ENCODE assay signal across 17 cellular contexts in genomic region chr10:121524138-121524817, GRCh38.
DNase-seq lines count a peak whose midpoint lies in the region; ATAC-seq and TF ChIP-seq lines count a peak whose summit lies in the region.
"Had no signal": no experiment of that assay in that cellular context is flagged by ENCODE, and none has a peak within 500 bp of the region (broad histone marks: within the 10 kb centered on the region; RNA-seq: fewer than 3 reads in every experiment).

No MANE protein-coding gene starts in this region.

- TF ChIP-seq CTCF in breast epithelium (IDR thresholded peaks at IDR 0.05), result no peak
- TF ChIP-seq CTCF in mammary epithelial cell (conservative IDR thresholded peaks at IDR 0.05 in 1 of 2, IDR thresholded peaks at IDR 0.05 in 1 of 2; ENCODE audit: extremely low read depth in 1 of 2, insufficient read depth in 1 of 2, low read depth in 1 of 2, low read length in 2 of 2), result no peak
- no peak for TF ChIP-seq CTCF in gastroesophageal sphincter (IDR thresholded peaks at IDR 0.05)
- no peak for TF ChIP-seq CTCF in prostate gland (IDR thresholded peaks at IDR 0.05)

- no peaks in the 10 kb centered on the region for H3K27me3 ChIP-seq in breast epithelium
- no peaks in the 10 kb centered on the region for H3K27me3 ChIP-seq in mammary epithelial cell (ENCODE audit: insufficient read depth, low read length)
- H3K27me3 ChIP-seq in gastroesophageal sphincter, result no peaks in the 10 kb centered on the region
- H3K27me3 ChIP-seq in prostate gland (replicated peaks; ENCODE audit: insufficient read depth), result no peaks in the 10 kb centered on the region
- H3K27me3 ChIP-seq in effector memory CD4-positive, alpha-beta T cell (replicated peaks; ENCODE audit: control insufficient read depth, insufficient read depth, low read length, poor library complexity, severe bottlenecking), result no peaks in the 10 kb centered on the region

- WGBS in mammary epithelial cell (ENCODE audit: low coverage, missing lambda C conversion rate), result 50% methylated on average over 9 of the region's 17 CpGs
- 18 to 44% methylated on average over 6 to 8 of the region's 17 CpGs for WGBS in gastroesophageal sphincter (ENCODE audit: low coverage in 1 of 2), 2 donors
- whole genome bisulfite sequencing in prostate gland, result 31% methylated on average over 17 of the region's 17 CpGs

- H3K27ac ChIP-seq in breast epithelium, result peak overlapping the region; percentile 77 to 80
- H3K27ac ChIP-seq in mammary epithelial cell (ENCODE audit: insufficient read depth, low read depth, low read length), result no peak overlapping the region
- H3K27ac ChIP-seq in gastroesophageal sphincter, result peak overlapping the region; percentile 25 to 82 (median 78)
- H3K27ac ChIP-seq in prostate gland, result peak overlapping the region; percentile 15 to 44
- no peak overlapping the region for H3K27ac ChIP-seq in effector memory CD4-positive, alpha-beta T cell (ENCODE audit: insufficient read depth, low read length, poor library complexity, severe bottlenecking)

- TF ChIP-seq EP300 in gastroesophageal sphincter (IDR thresholded peaks at IDR 0.05), result no peak

- CTCF ChIA-PET in mammary epithelial cell (lab: Charles Lee; ENCODE audit: low non-redundant PET), result no interaction called here

- no peak overlapping the region for H2AFZ ChIP-seq in mammary epithelial cell (ENCODE audit: low read depth, low read length)

- in situ Hi-C loops in mammary epithelial cell (cut with MboI; ENCODE audit: low sequenced_read_pairs in 2 of 2), result no loop called here

- no peaks in the 10 kb centered on the region for H3K4me1 Mint-ChIP-seq in stimulated activated effector memory CD8-positive, alpha-beta T cell treated with anti-CD3 and anti-CD28 coated beads, Interleukin-12 subunit alpha, Interleukin-12 subunit beta, amount 100 ng/mL, for 72 hours
- H3K4me1 Mint-ChIP-seq: stimulated activated naive CD8-positive, alpha-beta T cell treated with anti-CD3 and anti-CD28 coated beads, Interleukin-15, amount 100 ng/mL, for 72 hours had no signal

- H3K4me1 ChIP-seq in breast epithelium (peaks cover 0 to 13% of the 10 kb centered on the region in 2 donors), mammary epithelial cell (ENCODE audit: insufficient read depth, low read length) (peaks cover 20% of the 10 kb centered on the region), gastroesophageal sphincter (peaks cover 4 to 41% (median 12%) of the 10 kb centered on the region in 3 donors), prostate gland (replicated peaks) (peaks cover 9% of the 10 kb centered on the region)
- no peaks in the 10 kb centered on the region for H3K4me1 ChIP-seq in effector memory CD4-positive, alpha-beta T cell (ENCODE audit: control insufficient read depth, insufficient read depth, low read length, poor library complexity, severe bottlenecking)

- intact Hi-C loops in breast epithelium (cut with DNase I; ENCODE audit: low total_unique reads) (no loop called here), mammary epithelial cell (cut with micrococcal nuclease) (no loop called here), prostate gland (cut with DNase I) (no loop called here)

- no peaks in the 10 kb centered on the region for H3K9me3 ChIP-seq in breast epithelium
- H3K9me3 ChIP-seq in mammary epithelial cell (replicated peaks; ENCODE audit: insufficient read depth, low read length), result no peaks in the 10 kb centered on the region
- H3K9me3 ChIP-seq in gastroesophageal sphincter, result no peaks in the 10 kb centered on the region
- H3K9me3 ChIP-seq in prostate gland, result no peaks in the 10 kb centered on the region
- no peaks in the 10 kb centered on the region for H3K9me3 ChIP-seq in effector memory CD4-positive, alpha-beta T cell (ENCODE audit: control insufficient read depth, low read length)

- H3K36me3 ChIP-seq in breast epithelium (no peaks in the 10 kb centered on the region), mammary epithelial cell (ENCODE audit: insufficient read depth, low read length) (no peaks in the 10 kb centered on the region), gastroesophageal sphincter (no peaks in the 10 kb centered on the region), prostate gland (no peaks in the 10 kb centered on the region)
- no peaks in the 10 kb centered on the region for H3K36me3 ChIP-seq in effector memory CD4-positive, alpha-beta T cell (ENCODE audit: control insufficient read depth, insufficient read depth, low read length)

- H3K4me2 ChIP-seq in mammary epithelial cell (ENCODE audit: insufficient read depth, low read depth, low read length), result no peak overlapping the region

- H3K36me3 Mint-ChIP-seq in stimulated activated effector memory CD8-positive, alpha-beta T cell treated with anti-CD3 and anti-CD28 coated beads, Interleukin-12 subunit alpha, Interleukin-12 subunit beta, amount 100 ng/mL, for 72 hours, result no peaks in the 10 kb centered on the region

- peak overlapping the region in 2 of 3 donors; percentile 12 to 19 for H3K4me3 ChIP-seq in breast epithelium
- no peak overlapping the region for H3K4me3 ChIP-seq in mammary epithelial cell (replicated peaks in 1 of 3; ENCODE audit: insufficient read depth in 1 of 3, low read depth in 2 of 3, low read length in 3 of 3)
- peak overlapping the region in 1 of 2 donors; percentile 7 for H3K4me3 ChIP-seq in gastroesophageal sphincter
- H3K4me3 ChIP-seq in prostate gland, result no peak overlapping the region
- H3K4me3 ChIP-seq in effector memory CD4-positive, alpha-beta T cell (ENCODE audit: insufficient read depth, low read depth, low read length, poor library complexity, severe bottlenecking), result no peak overlapping the region

- ATAC-seq in gastroesophageal sphincter, result no peak
- ATAC-seq in stimulated activated effector memory CD8-positive, alpha-beta T cell treated with anti-CD3 and anti-CD28 coated beads, Interleukin-12 subunit alpha, Interleukin-12 subunit beta, amount 100 ng/mL, for 72 hours, result no peak
- ATAC-seq: Right ventricle myocardium inferior; stimulated activated naive CD8-positive, alpha-beta T cell treated with anti-CD3 and anti-CD28 coated beads, Interleukin-15, amount 100 ng/mL, for 72 hours had no signal

- BruUV-seq in mammary epithelial cell (replicated peaks; lab: Mats Ljungman, UMichigan), result no TSS peak

- no peak overlapping the region for H3K4me3 Mint-ChIP-seq in stimulated activated effector memory CD8-positive, alpha-beta T cell treated with anti-CD3 and anti-CD28 coated beads, Interleukin-12 subunit alpha, Interleukin-12 subunit beta, amount 100 ng/mL, for 72 hours
- H3K4me3 Mint-ChIP-seq: CD4-positive, alpha-beta T cell; stimulated activated naive CD8-positive, alpha-beta T cell treated with anti-CD3 and anti-CD28 coated beads, Interleukin-15, amount 100 ng/mL, for 72 hours had no signal

- H4K20me1 ChIP-seq in mammary epithelial cell (ENCODE audit: insufficient read depth, low read length), result no peaks in the 10 kb centered on the region

- peaks cover 3% of the 10 kb centered on the region for H3K9me3 Mint-ChIP-seq in stimulated activated effector memory CD8-positive, alpha-beta T cell treated with anti-CD3 and anti-CD28 coated beads, Interleukin-12 subunit alpha, Interleukin-12 subunit beta, amount 100 ng/mL, for 72 hours
- H3K9me3 Mint-ChIP-seq: stimulated activated naive CD8-positive, alpha-beta T cell treated with anti-CD3 and anti-CD28 coated beads, Interleukin-15, amount 100 ng/mL, for 72 hours had no signal

- no peak for DNase-seq in breast epithelium (ENCODE audit: low spot score in 2 of 2)
- DNase-seq in mammary epithelial cell, result no peak
- DNase-seq in prostate gland (ENCODE audit: low spot score), result no peak
- DNase-seq in DMS114 treated with DMSO at 0.1 percent for 48 hours (lab: John Stamatoyannopoulos, UW; ENCODE audit: unreplicated experiment), result no peak
- DNase-seq in stimulated activated effector memory CD8-positive, alpha-beta T cell treated with anti-CD3 and anti-CD28 coated beads, Interleukin-12 subunit alpha, Interleukin-12 subunit beta, amount 100 ng/mL, for 72 hours (ENCODE audit: low spot score in 2 of 2), result no peak
- DNase-seq in effector memory CD4-positive, alpha-beta T cell, result no peak
- DNase-seq in DMS 273 treated with DMSO at 0.1 percent for 48 hours (lab: John Stamatoyannopoulos, UW), result no peak
- DNase-seq: 8988T; activated gamma-delta T cell; CD4-positive, alpha-beta T cell; NCI-H1436 treated with DMSO at 0.1 percent for 48 hours; NCI-H226; stimulated activated CD4-positive, alpha-beta T cell treated with anti-CD3 and anti-CD28 coated beads, Interleukin-12 subunit alpha, Interleukin-12 subunit beta, amount 100 ng/mL, for 4 hours; stimulated activated naive CD8-positive, alpha-beta T cell treated with anti-CD3 and anti-CD28 coated beads, Interleukin-15, amount 100 ng/mL, for 72 hours; T-helper 1 cell had no signal

- H3K27ac Mint-ChIP-seq in stimulated activated effector memory CD8-positive, alpha-beta T cell treated with anti-CD3 and anti-CD28 coated beads, Interleukin-12 subunit alpha, Interleukin-12 subunit beta, amount 100 ng/mL, for 72 hours, result no peak overlapping the region
- H3K27ac Mint-ChIP-seq: CD4-positive, alpha-beta T cell; stimulated activated naive CD8-positive, alpha-beta T cell treated with anti-CD3 and anti-CD28 coated beads, Interleukin-15, amount 100 ng/mL, for 72 hours had no signal

- dilution Hi-C loops in mammary epithelial cell (cut with HindIII; ENCODE audit: low sequenced_read_pairs), result no loop called here

- no peaks in the 10 kb centered on the region for H3K79me2 ChIP-seq in mammary epithelial cell (ENCODE audit: insufficient read depth, low read length)

- no peak overlapping the region for H3K9ac ChIP-seq in mammary epithelial cell (ENCODE audit: insufficient read depth, low read length)

- TF ChIP-seq POLR2A in breast epithelium (IDR thresholded peaks at IDR 0.05) (no peak), gastroesophageal sphincter (IDR thresholded peaks at IDR 0.05) (no peak), prostate gland (IDR thresholded peaks at IDR 0.05) (no peak)

Comparison
In these comparisons a context has a peak if more than half of its experiments do, and no peak if none do; other contexts are left out.
1. H3K27ac ChIP-seq: peak in breast epithelium (2 of 2), gastroesophageal sphincter (4 of 4) and prostate gland (2 of 2); none in mammary epithelial cell (single experiment) and effector memory CD4-positive, alpha-beta T cell (single experiment).
2. H3K4me3 ChIP-seq: peak in breast epithelium (2 of 3); none in mammary epithelial cell (0 of 3), prostate gland (0 of 2) and effector memory CD4-positive, alpha-beta T cell (single experiment).